8 cellular contexts compared by ENCODE assay signal in the genomic region with DNA sequence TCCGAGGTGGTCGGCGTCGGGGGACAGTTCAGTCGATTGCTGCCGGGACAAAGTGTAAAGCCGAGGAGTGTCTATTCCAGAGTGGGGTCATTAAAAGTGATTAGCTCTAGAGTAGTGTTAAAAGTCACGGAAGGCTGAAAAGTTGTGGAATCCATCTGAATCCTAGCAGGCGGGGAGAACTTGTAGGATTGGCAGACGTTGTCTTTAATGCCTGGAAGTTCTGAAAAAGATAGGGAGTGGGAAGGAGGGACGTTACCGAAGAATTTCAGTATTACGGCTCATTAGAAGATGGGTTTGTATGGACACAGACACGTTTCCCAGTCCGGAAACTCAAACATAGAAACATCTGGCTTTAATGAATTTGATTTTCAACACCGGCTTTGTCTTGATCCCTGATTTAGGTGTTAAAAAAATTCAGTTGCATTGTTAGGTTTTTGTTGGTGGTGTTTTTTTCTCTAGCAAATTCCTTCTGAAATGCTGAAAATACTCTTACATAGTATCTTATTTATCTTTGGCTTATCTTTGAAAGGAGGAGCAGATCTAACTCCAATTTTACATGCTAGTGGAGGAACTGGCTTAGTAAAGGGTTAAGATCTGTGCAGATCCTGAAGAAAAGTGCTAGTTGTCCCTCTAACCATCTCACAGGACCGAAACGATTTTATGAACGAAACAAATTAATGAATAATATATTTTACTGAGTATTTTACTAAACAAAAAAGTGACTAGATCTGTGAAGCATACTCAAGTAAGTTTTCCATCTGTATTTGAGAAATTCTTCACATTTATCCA. TPM values are rescaled to one million over a fixed set of nuclear protein-coding genes. Genes with fewer than 3 reads are reported as not detected.
DNase-seq lines count a peak whose midpoint lies in the region; ATAC-seq and TF ChIP-seq lines count a peak whose summit lies in the region.

No MANE protein-coding gene starts in this region.

- H3K9me3 ChIP-seq in endodermal cell (ENCODE audit: control insufficient read depth, low read length) (no peaks in the 10 kb centered on the region), muscle layer of colon (ENCODE audit: low read length) (no peaks in the 10 kb centered on the region)

- peaks cover 52% of the 10 kb centered on the region for H3K4me1 Mint-ChIP-seq in activated naive CD4-positive, alpha-beta T cell treated with anti-CD3 and anti-CD28 coated beads for 36 hours (ENCODE audit: low read depth)
- peaks cover 30% of the 10 kb centered on the region for H3K4me1 Mint-ChIP-seq in endodermal cell

- ATAC-seq in GM21619 (IDR thresholded peaks at IDR 0.05; ENCODE audit: unreplicated experiment): no peak

- H3K36me3 Mint-ChIP-seq in activated naive CD4-positive, alpha-beta T cell treated with anti-CD3 and anti-CD28 coated beads for 36 hours (ENCODE audit: low read depth): peaks cover 7% of the 10 kb centered on the region
- H3K36me3 Mint-ChIP-seq in endodermal cell (ENCODE audit: low read depth): peaks cover 8% of the 10 kb centered on the region

- no peak for DNase-seq in activated naive CD4-positive, alpha-beta T cell treated with anti-CD3 and anti-CD28 coated beads for 36 hours
- DNase-seq in activated naive CD4-positive, alpha-beta T cell treated with Interleukin-2 at 50 U/mL for 16 hours: no peak
- DNase-seq in RPMI7951 (ENCODE audit: low read depth) (peak; percentile 53), endodermal cell (no peak)
- no peak for DNase-seq in effector CD8-positive, alpha-beta T cell (lab: John Stamatoyannopoulos, UW)
- no peak for DNase-seq in NK-92 treated with Interleukin-12 subunit alpha and Interleukin-12 subunit beta, amount 100 ng/mL, for 24 hours (lab: John Stamatoyannopoulos, UW)

- H3K27ac ChIP-seq in endodermal cell (ENCODE audit: low read depth, low read length) (peak overlapping the region; percentile 92), muscle layer of colon (ENCODE audit: low read depth, low read length) (peak overlapping the region; percentile 98)

- TF ChIP-seq CTCF in endodermal cell (conservative IDR thresholded peaks at IDR 0.05): no peak

- WGBS in endodermal cell (ENCODE audit: insufficient coverage in 1 of 2, insufficient read length in 1 of 2), 2 experiments: 0 to 1% methylated on average over 11 to 16 of the region's 19 CpGs

- peaks cover 7% of the 10 kb centered on the region for H3K36me3 ChIP-seq in endodermal cell (ENCODE audit: control insufficient read depth, insufficient read depth, low read length)
- H3K36me3 ChIP-seq in muscle layer of colon (ENCODE audit: insufficient read depth, low read length): no peaks in the 10 kb centered on the region

- H3K9me3 Mint-ChIP-seq in activated naive CD4-positive, alpha-beta T cell treated with anti-CD3 and anti-CD28 coated beads for 36 hours: no peaks in the 10 kb centered on the region
- no peaks in the 10 kb centered on the region for H3K9me3 Mint-ChIP-seq in endodermal cell

- peak overlapping the region; percentile 98 for H3K4me3 Mint-ChIP-seq in activated naive CD4-positive, alpha-beta T cell treated with anti-CD3 and anti-CD28 coated beads for 36 hours
- H3K4me3 Mint-ChIP-seq in endodermal cell: peak overlapping the region; percentile 100

- no peaks in the 10 kb centered on the region for H3K27me3 Mint-ChIP-seq in activated naive CD4-positive, alpha-beta T cell treated with anti-CD3 and anti-CD28 coated beads for 36 hours (ENCODE audit: low read depth)
- H3K27me3 Mint-ChIP-seq in endodermal cell (ENCODE audit: insufficient read depth): no peaks in the 10 kb centered on the region

- H3K27ac Mint-ChIP-seq in activated naive CD4-positive, alpha-beta T cell treated with anti-CD3 and anti-CD28 coated beads for 36 hours: peak overlapping the region; percentile 96
- H3K27ac Mint-ChIP-seq in endodermal cell: peak overlapping the region; percentile 96

- H3K9ac ChIP-seq in endodermal cell (ENCODE audit: extremely low read depth, low read length, poor library complexity, severe bottlenecking) (peak overlapping the region; percentile 96), muscle layer of colon (ENCODE audit: low read length) (peak overlapping the region; percentile 94)

- no peaks in the 10 kb centered on the region for H3K27me3 ChIP-seq in endodermal cell (ENCODE audit: control insufficient read depth, insufficient read depth, low read length, poor library complexity, severe bottlenecking)
- no peaks in the 10 kb centered on the region for H3K27me3 ChIP-seq in muscle layer of colon (ENCODE audit: control insufficient read depth in 1 of 2, insufficient read depth in 2 of 2, low read length in 2 of 2)

- CTCF ChIA-PET in activated naive CD4-positive, alpha-beta T cell treated with anti-CD3 and anti-CD28 coated beads for 36 hours (lab: Charles Lee): interaction anchor here (0.6 kb wide), 2 partner anchors 50 to 306 kb away, joined by 3 read pairs; no protein-coding TSS in a partner anchor

- H3K4me1 ChIP-seq in endodermal cell (ENCODE audit: control insufficient read depth, insufficient read depth, low read length): no peaks in the 10 kb centered on the region
- peaks cover 21% of the 10 kb centered on the region for H3K4me1 ChIP-seq in muscle layer of colon (ENCODE audit: insufficient read depth, low read length)

- H3K4me3 ChIP-seq in endodermal cell (ENCODE audit: low read length) (peak overlapping the region; percentile 95), muscle layer of colon (ENCODE audit: low read depth in 1 of 2, low read length in 2 of 2) (peak overlapping the region; percentile 91 to 99)

- intact Hi-C loops in activated naive CD4-positive, alpha-beta T cell treated with anti-CD3 and anti-CD28 coated beads for 36 hours (cut with micrococcal nuclease): loop anchor here (2.0 to 5.0 kb wide), 4 partner anchors 14 to 316 kb away; no protein-coding TSS in a partner anchor

RNA-seq across cellular contexts. Expression of a gene that starts 0.9 kb away (rescaled TPM):
- 10 to 100 TPM; 29.8 to 34.9 TPM for total RNA-seq in activated naive CD4-positive, alpha-beta T cell treated with anti-CD3 and anti-CD28 coated beads for 36 hours
- total RNA-seq in RPMI7951 (2014; rRNA removed; shearing (Covaris generic)): 25.5 and 32.0 TPM in 2 replicates
- 10 to 100 TPM; 69.3 to 71.8 TPM for total RNA-seq in endodermal cell
- 25.3 TPM for polyA plus RNA-seq in endodermal cell (2013, experiment 1 of 2)
- 27.7 TPM for polyA plus RNA-seq in endodermal cell (2013, experiment 2 of 2)
